Comparison of ENCODE assay signal across 8 cellular contexts in the genomic region with DNA sequence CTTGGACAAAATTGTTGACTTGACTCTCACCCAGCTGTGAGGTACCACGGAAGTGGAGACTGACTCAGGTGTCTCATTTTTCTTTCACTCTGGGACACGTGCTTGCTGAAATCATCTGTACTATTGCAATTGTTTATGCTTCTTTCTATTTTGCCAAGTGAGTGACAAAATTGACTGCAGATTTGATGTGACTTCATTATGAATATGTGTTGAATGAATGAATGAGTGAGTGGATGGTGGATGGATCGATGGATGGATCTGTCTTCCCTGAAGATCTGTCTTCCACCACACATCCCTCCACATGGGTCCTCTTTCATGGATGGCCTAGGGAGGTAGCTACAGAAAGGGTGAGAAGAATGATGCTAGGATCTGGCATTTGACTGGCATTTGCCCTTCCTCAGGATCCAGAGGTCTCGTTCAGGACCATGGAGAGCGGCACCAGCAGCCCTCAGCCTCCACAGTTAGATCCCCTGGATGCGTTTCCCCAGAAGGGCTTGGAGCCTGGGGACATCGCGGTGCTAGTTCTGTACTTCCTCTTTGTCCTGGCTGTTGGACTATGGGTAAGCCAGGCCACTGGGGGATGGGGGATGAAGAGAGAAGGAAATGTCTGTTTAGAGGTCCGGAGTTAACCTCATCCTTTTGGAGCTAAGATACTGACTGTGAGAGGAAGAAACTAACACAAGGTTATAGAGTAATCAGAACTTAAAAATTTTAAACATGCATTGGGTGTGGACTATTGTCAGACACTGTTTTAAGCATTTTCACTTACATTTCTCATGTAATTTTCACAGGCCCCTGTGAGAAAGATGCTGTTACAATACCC. TPM values are rescaled to one million over a fixed set of nuclear protein-coding genes. Genes with fewer than 3 reads are reported as not detected.
DNase-seq lines count a peak whose midpoint lies in the region; ATAC-seq and TF ChIP-seq lines count a peak whose summit lies in the region.

No MANE protein-coding gene starts in this region.

- H3K79me2 ChIP-seq in GM23338 (replicated peaks; ENCODE audit: insufficient read depth) = no peaks in the 10 kb centered on the region

- no peaks in the 10 kb centered on the region for H3K27me3 ChIP-seq in GM23338 (ENCODE audit: insufficient read depth)

- H3K9me2 ChIP-seq in GM23338 (ENCODE audit: insufficient read depth) = no peaks in the 10 kb centered on the region

- DNase-seq in GM23338 (ENCODE audit: low spot score) (peak; percentile 84), RPMI8226 (peak; percentile 75), inferior parietal cortex (ENCODE audit: extremely low spot score) (peak; percentile 40)
- DNase-seq in activated naive CD8-positive, alpha-beta T cell treated with anti-CD3 and anti-CD28 coated beads, Interleukin-2, amount 50 U/mL, for 24 hours = peak; percentile 65
- DNase-seq in stimulated activated CD8-positive, alpha-beta memory T cell treated with anti-CD3 and anti-CD28 coated beads, Interleukin-2, amount 100 ng/mL, for 48 hours (ENCODE audit: low read depth in 2 of 2) = peak; percentile 15 to 28

- no peak overlapping the region for H2AFZ ChIP-seq in GM23338

- H3K27me3 Mint-ChIP-seq in GM23338 (ENCODE audit: insufficient read depth, low read depth, poor library complexity) = peaks cover 2% of the 10 kb centered on the region
- peaks cover 8% of the 10 kb centered on the region for H3K27me3 Mint-ChIP-seq in activated naive CD8-positive, alpha-beta T cell treated with anti-CD3 and anti-CD28 coated beads, Interleukin-2, amount 50 U/mL, for 24 hours

- no peaks in the 10 kb centered on the region; the same call in 1 of the 2 replicates for H4K20me1 ChIP-seq in GM23338 (replicated peaks; ENCODE audit: insufficient read depth)

- H3K4me3 Mint-ChIP-seq in GM23338 = no peak overlapping the region
- no peak overlapping the region for H3K4me3 Mint-ChIP-seq in activated naive CD8-positive, alpha-beta T cell treated with anti-CD3 and anti-CD28 coated beads, Interleukin-2, amount 50 U/mL, for 24 hours

- H3K4me1 ChIP-seq in GM23338 (ENCODE audit: insufficient read depth) = no peaks in the 10 kb centered on the region

- no peaks in the 10 kb centered on the region; the same call in 2 of the 3 replicates for H3K9me3 Mint-ChIP-seq in GM23338
- peaks cover 11% of the 10 kb centered on the region for H3K9me3 Mint-ChIP-seq in activated naive CD8-positive, alpha-beta T cell treated with anti-CD3 and anti-CD28 coated beads, Interleukin-2, amount 50 U/mL, for 24 hours

- no peaks in the 10 kb centered on the region; the same call in 2 of the 3 replicates for H3K4me1 Mint-ChIP-seq in GM23338
- H3K4me1 Mint-ChIP-seq in activated naive CD8-positive, alpha-beta T cell treated with anti-CD3 and anti-CD28 coated beads, Interleukin-2, amount 50 U/mL, for 24 hours = no peaks in the 10 kb centered on the region

- H3K27ac Mint-ChIP-seq in GM23338 = no peak overlapping the region
- no peak overlapping the region for H3K27ac Mint-ChIP-seq in activated naive CD8-positive, alpha-beta T cell treated with anti-CD3 and anti-CD28 coated beads, Interleukin-2, amount 50 U/mL, for 24 hours

- no peaks in the 10 kb centered on the region for H3K36me3 Mint-ChIP-seq in GM23338 (ENCODE audit: low read depth)
- H3K36me3 Mint-ChIP-seq in activated naive CD8-positive, alpha-beta T cell treated with anti-CD3 and anti-CD28 coated beads, Interleukin-2, amount 50 U/mL, for 24 hours (ENCODE audit: low read depth) = no peaks in the 10 kb centered on the region

- H3K4me3 ChIP-seq in GM23338 = no peak overlapping the region

- no peaks in the 10 kb centered on the region for H3F3A ChIP-seq in GM23338 (replicated peaks; ENCODE audit: low read depth)

- no peak overlapping the region for H3K27ac ChIP-seq in GM23338 (ENCODE audit: low read depth)

- H3K4me2 ChIP-seq in GM23338 = no peak overlapping the region

- no peak for TF ChIP-seq CTCF in GM23338 (conservative IDR thresholded peaks at IDR 0.05; ENCODE audit: low read depth in 2 of 2)

- H3K36me3 ChIP-seq in GM23338 (ENCODE audit: insufficient read depth) = no peaks in the 10 kb centered on the region

- ATAC-seq in GM23338 = peak; percentile 94
- no peak for ATAC-seq in activated naive CD8-positive, alpha-beta T cell treated with anti-CD3 and anti-CD28 coated beads, Interleukin-2, amount 50 U/mL, for 24 hours
- no peak for ATAC-seq in HG03442 (IDR thresholded peaks at IDR 0.05; ENCODE audit: unreplicated experiment)
- ATAC-seq in HG02938 (IDR thresholded peaks at IDR 0.05; ENCODE audit: unreplicated experiment) = no peak
- no peak for ATAC-seq in HG03139 (IDR thresholded peaks at IDR 0.05; ENCODE audit: unreplicated experiment)

TF ChIP-seq in GM23338, 12 proteins besides CTCF, POLR2A, EP300 and RAD21:
- no peak for TF ChIP-seq POLR2AphosphoS5 (IDR thresholded peaks at IDR 0.05; ENCODE audit: low read depth)
- TF ChIP-seq, protein P1, sequence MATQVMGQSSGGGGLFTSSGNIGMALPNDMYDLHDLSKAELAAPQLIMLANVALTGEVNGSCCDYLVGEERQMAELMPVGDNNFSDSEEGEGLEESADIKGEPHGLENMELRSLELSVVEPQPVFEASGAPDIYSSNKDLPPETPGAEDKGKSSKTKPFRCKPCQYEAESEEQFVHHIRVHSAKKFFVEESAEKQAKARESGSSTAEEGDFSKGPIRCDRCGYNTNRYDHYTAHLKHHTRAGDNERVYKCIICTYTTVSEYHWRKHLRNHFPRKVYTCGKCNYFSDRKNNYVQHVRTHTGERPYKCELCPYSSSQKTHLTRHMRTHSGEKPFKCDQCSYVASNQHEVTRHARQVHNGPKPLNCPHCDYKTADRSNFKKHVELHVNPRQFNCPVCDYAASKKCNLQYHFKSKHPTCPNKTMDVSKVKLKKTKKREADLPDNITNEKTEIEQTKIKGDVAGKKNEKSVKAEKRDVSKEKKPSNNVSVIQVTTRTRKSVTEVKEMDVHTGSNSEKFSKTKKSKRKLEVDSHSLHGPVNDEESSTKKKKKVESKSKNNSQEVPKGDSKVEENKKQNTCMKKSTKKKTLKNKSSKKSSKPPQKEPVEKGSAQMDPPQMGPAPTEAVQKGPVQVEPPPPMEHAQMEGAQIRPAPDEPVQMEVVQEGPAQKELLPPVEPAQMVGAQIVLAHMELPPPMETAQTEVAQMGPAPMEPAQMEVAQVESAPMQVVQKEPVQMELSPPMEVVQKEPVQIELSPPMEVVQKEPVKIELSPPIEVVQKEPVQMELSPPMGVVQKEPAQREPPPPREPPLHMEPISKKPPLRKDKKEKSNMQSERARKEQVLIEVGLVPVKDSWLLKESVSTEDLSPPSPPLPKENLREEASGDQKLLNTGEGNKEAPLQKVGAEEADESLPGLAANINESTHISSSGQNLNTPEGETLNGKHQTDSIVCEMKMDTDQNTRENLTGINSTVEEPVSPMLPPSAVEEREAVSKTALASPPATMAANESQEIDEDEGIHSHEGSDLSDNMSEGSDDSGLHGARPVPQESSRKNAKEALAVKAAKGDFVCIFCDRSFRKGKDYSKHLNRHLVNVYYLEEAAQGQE (IDR thresholded peaks at IDR 0.05; ENCODE audit: unreplicated experiment) = peak; percentile 97
- TF ChIP-seq EZH2phosphoT487 (IDR thresholded peaks at IDR 0.05; ENCODE audit: unreplicated experiment) = no peak
- TF ChIP-seq ZNF114 (CRISPR knock-in tag; IDR thresholded peaks at IDR 0.05) = no peak
- TF ChIP-seq ZNF331 (CRISPR knock-in tag; IDR thresholded peaks at IDR 0.05; ENCODE audit: low read depth) = no peak
- TF ChIP-seq CREB1 (CRISPR knock-in tag; IDR thresholded peaks at IDR 0.05; ENCODE audit: low read depth) = no peak

RNA-seq across cellular contexts. Expression of a gene that starts 12.7 kb away (rescaled TPM):
- total RNA-seq in GM23338 (2014; rRNA removed; shearing (Covaris generic)) = 0.07 TPM in 1 of 2 replicates, not detected in the other
- polyA plus RNA-seq in GM23338 (2016; fragmentation: Nextera tagmentation; extraction: Ambion mirVana) = 0.10 TPM in 1 of 2 replicates, not detected in the other

Comparison
In these comparisons a context has a peak if more than half of its experiments do, and no peak if none do; other contexts are left out.
1. DNase-seq: peak in every context shown above with its lines; median percentile 84 in GM23338; 75 in RPMI8226; 65 in activated naive CD8-positive, alpha-beta T cell treated with anti-CD3 and anti-CD28 coated beads, Interleukin-2, amount 50 U/mL, for 24 hours; 40 in inferior parietal cortex; 22 in stimulated activated CD8-positive, alpha-beta memory T cell treated with anti-CD3 and anti-CD28 coated beads, Interleukin-2, amount 100 ng/mL, for 48 hours.